In genomic region chr10:20797290-20797689, GRCh38 we compare ENCODE assay signal across 1 cellular context.
TF ChIP-seq lines count a peak whose summit lies in the region.

No MANE protein-coding gene starts in this region.

TF ChIP-seq in HepG2, 621 proteins besides CTCF, POLR2A, EP300 and RAD21 (continued from another document):
- TF ChIP-seq, protein P1, sequence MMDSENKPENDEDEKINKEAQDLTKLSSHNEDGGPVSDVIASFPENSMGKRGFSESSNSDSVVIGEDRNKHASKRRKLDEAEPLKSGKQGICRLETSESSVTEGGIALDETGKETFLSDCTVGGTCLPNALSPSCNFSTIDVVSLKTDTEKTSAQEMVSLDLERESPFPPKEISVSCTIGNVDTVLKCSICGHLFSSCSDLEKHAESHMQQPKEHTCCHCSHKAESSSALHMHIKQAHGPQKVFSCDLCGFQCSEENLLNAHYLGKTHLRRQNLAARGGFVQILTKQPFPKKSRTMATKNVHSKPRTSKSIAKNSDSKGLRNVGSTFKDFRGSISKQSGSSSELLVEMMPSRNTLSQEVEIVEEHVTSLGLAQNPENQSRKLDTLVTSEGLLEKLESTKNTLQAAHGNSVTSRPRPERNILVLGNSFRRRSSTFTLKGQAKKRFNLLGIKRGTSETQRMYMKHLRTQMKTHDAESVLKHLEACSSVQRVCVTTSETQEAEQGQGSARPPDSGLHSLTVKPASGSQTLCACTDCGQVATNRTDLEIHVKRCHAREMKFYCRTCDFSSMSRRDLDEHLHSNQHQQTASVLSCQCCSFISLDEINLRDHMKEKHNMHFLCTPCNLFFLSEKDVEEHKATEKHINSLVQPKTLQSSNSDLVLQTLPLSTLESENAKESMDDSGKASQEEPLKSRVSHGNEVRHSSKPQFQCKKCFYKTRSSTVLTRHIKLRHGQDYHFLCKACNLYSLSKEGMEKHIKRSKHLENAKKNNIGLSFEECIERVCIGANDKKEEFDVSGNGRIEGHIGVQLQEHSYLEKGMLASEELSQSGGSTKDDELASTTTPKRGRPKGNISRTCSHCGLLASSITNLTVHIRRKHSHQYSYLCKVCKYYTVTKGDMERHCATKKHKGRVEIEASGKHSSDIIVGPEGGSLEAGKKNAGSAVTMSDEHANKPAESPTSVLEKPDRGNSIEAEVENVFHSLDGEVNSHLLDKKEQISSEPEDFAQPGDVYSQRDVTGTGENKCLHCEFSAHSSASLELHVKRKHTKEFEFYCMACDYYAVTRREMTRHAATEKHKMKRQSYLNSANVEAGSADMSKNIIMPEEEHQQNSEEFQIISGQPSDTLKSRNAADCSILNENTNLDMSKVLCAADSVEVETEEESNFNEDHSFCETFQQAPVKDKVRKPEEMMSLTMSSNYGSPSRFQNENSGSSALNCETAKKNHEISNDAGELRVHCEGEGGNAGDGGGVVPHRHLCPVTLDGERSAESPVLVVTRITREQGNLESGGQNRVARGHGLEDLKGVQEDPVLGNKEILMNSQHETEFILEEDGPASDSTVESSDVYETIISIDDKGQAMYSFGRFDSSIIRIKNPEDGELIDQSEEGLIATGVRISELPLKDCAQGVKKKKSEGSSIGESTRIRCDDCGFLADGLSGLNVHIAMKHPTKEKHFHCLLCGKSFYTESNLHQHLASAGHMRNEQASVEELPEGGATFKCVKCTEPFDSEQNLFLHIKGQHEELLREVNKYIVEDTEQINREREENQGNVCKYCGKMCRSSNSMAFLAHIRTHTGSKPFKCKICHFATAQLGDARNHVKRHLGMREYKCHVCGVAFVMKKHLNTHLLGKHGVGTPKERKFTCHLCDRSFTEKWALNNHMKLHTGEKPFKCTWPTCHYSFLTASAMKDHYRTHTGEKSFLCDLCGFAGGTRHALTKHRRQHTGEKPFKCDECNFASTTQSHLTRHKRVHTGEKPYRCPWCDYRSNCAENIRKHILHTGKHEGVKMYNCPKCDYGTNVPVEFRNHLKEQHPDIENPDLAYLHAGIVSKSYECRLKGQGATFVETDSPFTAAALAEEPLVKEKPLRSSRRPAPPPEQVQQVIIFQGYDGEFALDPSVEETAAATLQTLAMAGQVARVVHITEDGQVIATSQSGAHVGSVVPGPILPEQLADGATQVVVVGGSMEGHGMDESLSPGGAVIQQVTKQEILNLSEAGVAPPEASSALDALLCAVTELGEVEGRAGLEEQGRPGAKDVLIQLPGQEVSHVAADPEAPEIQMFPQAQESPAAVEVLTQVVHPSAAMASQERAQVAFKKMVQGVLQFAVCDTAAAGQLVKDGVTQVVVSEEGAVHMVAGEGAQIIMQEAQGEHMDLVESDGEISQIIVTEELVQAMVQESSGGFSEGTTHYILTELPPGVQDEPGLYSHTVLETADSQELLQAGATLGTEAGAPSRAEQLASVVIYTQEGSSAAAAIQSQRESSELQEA (CRISPR knock-in tag; IDR thresholded peaks at IDR 0.05; ENCODE audit: not compliant biosample characterization): no peak
- no peak for TF ChIP-seq NONO (IDR thresholded peaks at IDR 0.05)
- no peak for TF ChIP-seq NONO (CRISPR knock-in tag; conservative IDR thresholded peaks at IDR 0.05)
